In genomic region chr13:57546942-57547341, GRCh38 we compare ENCODE assay signal across 29 cellular contexts.
"Had no signal": no experiment of that assay in that cellular context is flagged by ENCODE, and none has a peak within 500 bp of the region (broad histone marks: within the 10 kb centered on the region; RNA-seq: fewer than 3 reads in every experiment).

No MANE protein-coding gene starts in this region.

- DNase-seq: stimulated activated CD4-positive, alpha-beta T cell treated with anti-CD3 and anti-CD28 coated beads, Interleukin-2, amount 100 ng/mL, for 48 hours; stimulated activated CD4-positive, alpha-beta T cell treated with anti-CD3 and anti-CD28 coated beads, Interleukin-4, amount 100 ng/mL, for 1 hour; stimulated activated CD4-positive, alpha-beta T cell treated with anti-CD3 and anti-CD28 coated beads, Interleukin-4, amount 100 ng/mL, for 24 hours; stimulated activated CD4-positive, alpha-beta T cell treated with anti-CD3 and anti-CD28 coated beads, Interleukin-4, amount 100 ng/mL, for 4 hours; stimulated activated CD8-positive, alpha-beta memory T cell treated with anti-CD3 and anti-CD28 coated beads, Interleukin-4, amount 100 ng/mL, for 48 hours; stimulated activated naive B cell treated with anti-CD40 and anti-IgM and Interleukin-4, amounts not matched to agents 10 μg/mL and 1 μg/mL and 100 μg/mL, for 72 hours; stimulated activated naive CD4-positive, alpha-beta T cell; stimulated activated naive CD4-positive, alpha-beta T cell treated with Interleukin-2 at 50 U/mL for 16 hours; stimulated activated naive CD8-positive, alpha-beta T cell treated with anti-CD3 and anti-CD28 coated beads, Interleukin-15, amount 100 ng/mL, for 72 hours; stimulated activated naive CD8-positive, alpha-beta T cell treated with anti-CD3 and anti-CD28 coated beads, Interleukin-15, Interleukin-2, amounts not matched to agents 100 U/mL and 50 U/mL, for 24 hours; stomach; substantia nigra; testis; thyroid gland; tibial artery; transverse colon; trophoblast cell; upper lobe of left lung; upper lobe of right lung; uterus had no signal

- H3K27me3 ChIP-seq: stomach, suprapubic skin, testis, thyroid gland, tibial artery, tibial nerve, transverse colon, upper lobe of left lung, upper lobe of right lung, uterus, vagina had no signal

- H3K9me3 ChIP-seq: stomach, suprapubic skin, testis, thoracic aorta, thyroid gland, tibial artery, tibial nerve, transverse colon, upper lobe of left lung, upper lobe of right lung, uterus, vagina had no signal

- H3K27me3 Mint-ChIP-seq: stimulated activated memory B cell treated with anti-CD40 and anti-IgM and Interleukin-4, amounts not matched to agents 10 μg/mL and 1 μg/mL and 100 μg/mL, for 72 hours; stimulated activated naive B cell treated with anti-CD40 and anti-IgM and Interleukin-4, amounts not matched to agents 10 μg/mL and 1 μg/mL and 100 μg/mL, for 72 hours; stimulated activated naive CD8-positive, alpha-beta T cell treated with anti-CD3 and anti-CD28 coated beads, Interleukin-15, amount 100 ng/mL, for 72 hours; stimulated activated naive CD8-positive, alpha-beta T cell treated with anti-CD3 and anti-CD28 coated beads, Interleukin-15, Interleukin-2, amounts not matched to agents 100 ng/mL and 50 ng/mL, for 24 hours; type B pancreatic cell had no signal

- H3K36me3 ChIP-seq: stomach, suprapubic skin, thoracic aorta, thyroid gland, tibial artery, tibial nerve, transverse colon, upper lobe of left lung, upper lobe of right lung, uterus, vagina had no signal

- H3K27ac ChIP-seq: stomach, suprapubic skin, testis, thoracic aorta, thyroid gland, tibial artery, tibial nerve, transverse colon, upper lobe of left lung, upper lobe of right lung, uterus, vagina had no signal

- H3K4me3 ChIP-seq: stomach, suprapubic skin, testis, thoracic aorta, thyroid gland, tibial artery, tibial nerve, transverse colon, upper lobe of left lung, upper lobe of right lung, uterus, vagina had no signal

- H3K36me3 Mint-ChIP-seq: stimulated activated effector memory CD8-positive, alpha-beta T cell treated with anti-CD3 and anti-CD28 coated beads, Interleukin-12 subunit alpha, Interleukin-12 subunit beta, amount 100 ng/mL, for 72 hours; stimulated activated memory B cell treated with anti-CD40 and anti-IgM and Interleukin-4, amounts not matched to agents 10 μg/mL and 1 μg/mL and 100 μg/mL, for 72 hours; stimulated activated naive B cell treated with anti-CD40 and anti-IgM and Interleukin-4, amounts not matched to agents 10 μg/mL and 1 μg/mL and 100 μg/mL, for 72 hours; type B pancreatic cell had no signal

- ATAC-seq: stimulated activated effector memory CD8-positive, alpha-beta T cell treated with anti-CD3 and anti-CD28 coated beads, Interleukin-12 subunit alpha, Interleukin-12 subunit beta, amount 100 ng/mL, for 72 hours; stimulated activated memory B cell treated with anti-CD40 and anti-IgM and Interleukin-4, amounts not matched to agents 10 μg/mL and 1 μg/mL and 100 μg/mL, for 72 hours; stimulated activated naive B cell treated with anti-CD40 and anti-IgM and Interleukin-4, amounts not matched to agents 10 μg/mL and 1 μg/mL and 100 μg/mL, for 72 hours; stimulated activated naive CD8-positive, alpha-beta T cell treated with anti-CD3 and anti-CD28 coated beads, Interleukin-15, amount 100 ng/mL, for 72 hours; stimulated activated naive CD8-positive, alpha-beta T cell treated with anti-CD3 and anti-CD28 coated beads, Interleukin-15, Interleukin-2, amounts not matched to agents 100 U/mL and 50 U/mL, for 24 hours; upper lobe of right lung had no signal

- FAIRE-seq: urothelium cell line had no signal

- H3K4me1 Mint-ChIP-seq: stimulated activated effector memory CD8-positive, alpha-beta T cell treated with anti-CD3 and anti-CD28 coated beads, Interleukin-12 subunit alpha, Interleukin-12 subunit beta, amount 100 ng/mL, for 72 hours; stimulated activated memory B cell treated with anti-CD40 and anti-IgM and Interleukin-4, amounts not matched to agents 10 μg/mL and 1 μg/mL and 100 μg/mL, for 72 hours; stimulated activated naive B cell treated with anti-CD40 and anti-IgM and Interleukin-4, amounts not matched to agents 10 μg/mL and 1 μg/mL and 100 μg/mL, for 72 hours; stimulated activated naive CD8-positive, alpha-beta T cell treated with anti-CD3 and anti-CD28 coated beads, Interleukin-15, amount 100 ng/mL, for 72 hours had no signal

- H3K27ac Mint-ChIP-seq: stimulated activated effector memory CD8-positive, alpha-beta T cell treated with anti-CD3 and anti-CD28 coated beads, Interleukin-12 subunit alpha, Interleukin-12 subunit beta, amount 100 ng/mL, for 72 hours; stimulated activated memory B cell treated with anti-CD40 and anti-IgM and Interleukin-4, amounts not matched to agents 10 μg/mL and 1 μg/mL and 100 μg/mL, for 72 hours; stimulated activated naive B cell treated with anti-CD40 and anti-IgM and Interleukin-4, amounts not matched to agents 10 μg/mL and 1 μg/mL and 100 μg/mL, for 72 hours; stimulated activated naive CD8-positive, alpha-beta T cell treated with anti-CD3 and anti-CD28 coated beads, Interleukin-15, amount 100 ng/mL, for 72 hours; stimulated activated naive CD8-positive, alpha-beta T cell treated with anti-CD3 and anti-CD28 coated beads, Interleukin-15, Interleukin-2, amounts not matched to agents 100 ng/mL and 50 ng/mL, for 24 hours; type B pancreatic cell had no signal

- H3K9me3 Mint-ChIP-seq: stimulated activated naive B cell treated with anti-CD40 and anti-IgM and Interleukin-4, amounts not matched to agents 10 μg/mL and 1 μg/mL and 100 μg/mL, for 72 hours; stimulated activated naive CD8-positive, alpha-beta T cell treated with anti-CD3 and anti-CD28 coated beads, Interleukin-15, Interleukin-2, amounts not matched to agents 100 ng/mL and 50 ng/mL, for 24 hours; type B pancreatic cell had no signal

- H3K4me3 Mint-ChIP-seq: stimulated activated effector memory CD8-positive, alpha-beta T cell treated with anti-CD3 and anti-CD28 coated beads, Interleukin-12 subunit alpha, Interleukin-12 subunit beta, amount 100 ng/mL, for 72 hours; stimulated activated memory B cell treated with anti-CD40 and anti-IgM and Interleukin-4, amounts not matched to agents 10 μg/mL and 1 μg/mL and 100 μg/mL, for 72 hours; stimulated activated naive B cell treated with anti-CD40 and anti-IgM and Interleukin-4, amounts not matched to agents 10 μg/mL and 1 μg/mL and 100 μg/mL, for 72 hours; stimulated activated naive CD8-positive, alpha-beta T cell treated with anti-CD3 and anti-CD28 coated beads, Interleukin-15, amount 100 ng/mL, for 72 hours; stimulated activated naive CD8-positive, alpha-beta T cell treated with anti-CD3 and anti-CD28 coated beads, Interleukin-15, Interleukin-2, amounts not matched to agents 100 ng/mL and 50 ng/mL, for 24 hours; type B pancreatic cell had no signal

- H3K4me1 ChIP-seq: stomach, suprapubic skin, testis, thyroid gland, tibial artery, tibial nerve, transverse colon, upper lobe of left lung, upper lobe of right lung, uterus, vagina had no signal
